Comparison of ENCODE assay signal across 10 cellular contexts in genomic region chr2:96953611-96954489, GRCh38. TPM values are rescaled to one million over a fixed set of nuclear protein-coding genes. Genes with fewer than 3 reads are reported as not detected.
DNase-seq lines count a peak whose midpoint lies in the region; ATAC-seq and TF ChIP-seq lines count a peak whose summit lies in the region.
"Had no signal": no experiment of that assay in that cellular context is flagged by ENCODE, and none has a peak within 500 bp of the region (broad histone marks: within the 10 kb centered on the region; RNA-seq: fewer than 3 reads in every experiment).

No MANE protein-coding gene starts in this region.

- peaks cover 11% of the 10 kb centered on the region for H3F3A ChIP-seq in neural progenitor cell (ENCODE audit: low read depth)

- no peak overlapping the region for H2AFZ ChIP-seq in neural progenitor cell (replicated peaks)

- H3K27ac ChIP-seq in neural progenitor cell (no peak overlapping the region), colonic mucosa (no peak overlapping the region)

- H3K4me2 ChIP-seq in neural progenitor cell: no peak overlapping the region

- DNase-seq in GM12865 (ENCODE audit: low read depth) (peak; percentile 64), neural progenitor cell (ENCODE audit: low spot score) (no peak), colonic mucosa (no peak)
- DNase-seq in activated naive CD8-positive, alpha-beta T cell treated with anti-CD3 and anti-CD28 coated beads for 36 hours: peak; percentile 42
- DNase-seq: NCI-H510A treated with DMSO at 0.1 percent for 48 hours had no signal

- no peaks in the 10 kb centered on the region for H3K36me3 Mint-ChIP-seq in activated naive CD8-positive, alpha-beta T cell treated with anti-CD3 and anti-CD28 coated beads for 36 hours
- no peaks in the 10 kb centered on the region for H3K36me3 Mint-ChIP-seq in neural progenitor cell

- H4K20me1 ChIP-seq in neural progenitor cell (ENCODE audit: low read depth): no peaks in the 10 kb centered on the region

- H3K4me1 Mint-ChIP-seq in activated naive CD8-positive, alpha-beta T cell treated with anti-CD3 and anti-CD28 coated beads for 36 hours: peaks cover 17% of the 10 kb centered on the region
- peaks cover 33% of the 10 kb centered on the region for H3K4me1 Mint-ChIP-seq in neural progenitor cell

- no peaks in the 10 kb centered on the region for H3K79me2 ChIP-seq in neural progenitor cell (ENCODE audit: low read depth)

- H3K9ac ChIP-seq in neural progenitor cell (no peak overlapping the region), colonic mucosa (ENCODE audit: low read depth in 2 of 2, low read length in 2 of 2) (no peak overlapping the region)

- H3K4me3 ChIP-seq in GM12865 (ENCODE audit: low read depth, low read length) (no peak overlapping the region), neural progenitor cell (no peak overlapping the region), colonic mucosa (no peak overlapping the region)

- H3K27me3 Mint-ChIP-seq in activated naive CD8-positive, alpha-beta T cell treated with anti-CD3 and anti-CD28 coated beads for 36 hours: peaks cover 3% of the 10 kb centered on the region
- H3K27me3 Mint-ChIP-seq in neural progenitor cell (ENCODE audit: insufficient read depth, low read depth): peaks cover 10% of the 10 kb centered on the region

- H3K9me3 ChIP-seq in neural progenitor cell (ENCODE audit: low read depth): no peaks in the 10 kb centered on the region
- H3K9me3 ChIP-seq in colonic mucosa: no peaks in the 10 kb centered on the region

- H3K27me3 ChIP-seq in neural progenitor cell: no peaks in the 10 kb centered on the region
- no peaks in the 10 kb centered on the region for H3K27me3 ChIP-seq in colonic mucosa

- H3K27ac Mint-ChIP-seq in activated naive CD8-positive, alpha-beta T cell treated with anti-CD3 and anti-CD28 coated beads for 36 hours: no peak overlapping the region
- peak overlapping the region; percentile 57 for H3K27ac Mint-ChIP-seq in neural progenitor cell

- H3K36me3 ChIP-seq in neural progenitor cell (no peaks in the 10 kb centered on the region), colonic mucosa (no peaks in the 10 kb centered on the region)

- H3K4me1 ChIP-seq in neural progenitor cell (peaks cover 11% of the 10 kb centered on the region), colonic mucosa (peaks cover 16% of the 10 kb centered on the region)

- H3K4me3 Mint-ChIP-seq in activated naive CD8-positive, alpha-beta T cell treated with anti-CD3 and anti-CD28 coated beads for 36 hours: no peak overlapping the region
- H3K4me3 Mint-ChIP-seq in neural progenitor cell: peak overlapping the region; percentile 9

- intact Hi-C loops in colonic mucosa (cut with DNase I): loop anchor here (2.0 kb wide), 1 partner anchor 95 kb away; the partner anchor contains the start of gene ANKRD39

- TF ChIP-seq CTCF in GM12865 (IDR thresholded peaks at IDR 0.05; ENCODE audit: insufficient read depth, low read depth, low read length, missing control alignments): no peak
- no peak for TF ChIP-seq CTCF in neural progenitor cell (IDR thresholded peaks at IDR 0.05)
- TF ChIP-seq CTCF in colonic mucosa (IDR thresholded peaks at IDR 0.05): no peak

- ATAC-seq in GM21786 (IDR thresholded peaks at IDR 0.05; ENCODE audit: unreplicated experiment): peak; percentile 64
- ATAC-seq in HG03442 (IDR thresholded peaks at IDR 0.05; ENCODE audit: unreplicated experiment): no peak
- no peak for ATAC-seq in HG02678 (IDR thresholded peaks at IDR 0.05; ENCODE audit: unreplicated experiment)
- ATAC-seq in HG02623 (IDR thresholded peaks at IDR 0.05; ENCODE audit: unreplicated experiment): no peak

- no peaks in the 10 kb centered on the region for H3K9me3 Mint-ChIP-seq in activated naive CD8-positive, alpha-beta T cell treated with anti-CD3 and anti-CD28 coated beads for 36 hours
- H3K9me3 Mint-ChIP-seq in neural progenitor cell: no peaks in the 10 kb centered on the region

RNA-seq across cellular contexts. Expression of gene FAM178B, which starts 32.5 kb away (rescaled TPM):
- total RNA-seq in activated naive CD8-positive, alpha-beta T cell treated with anti-CD3 and anti-CD28 coated beads for 36 hours: under 1 TPM; 0.28 to 0.47 TPM
- total RNA-seq in neural progenitor cell (ENCODE audit: low replicate concordance) (not detected in 2 replicates), colonic mucosa (under 1 TPM in 1 of 2 donors, not detected in 1; 0.84 TPM)
- total RNA-seq: lung microvascular endothelial cell had no signal

Comparison
In these comparisons a context has a peak if more than half of its experiments do, and no peak if none do; other contexts are left out.
1. DNase-seq: peak in GM12865 (single experiment) and activated naive CD8-positive, alpha-beta T cell treated with anti-CD3 and anti-CD28 coated beads for 36 hours (single experiment); none in neural progenitor cell (single experiment) and colonic mucosa (single experiment).